In genomic region chr11:47466201-47466600, GRCh38 we compare ENCODE assay signal across 13 cellular contexts. TPM values are rescaled to one million over a fixed set of nuclear protein-coding genes. Genes with fewer than 3 reads are reported as not detected.
DNase-seq lines count a peak whose midpoint lies in the region; ATAC-seq, FAIRE-seq and TF ChIP-seq lines count a peak whose summit lies in the region.
"Had no signal": no experiment of that assay in that cellular context is flagged by ENCODE, and none has a peak within 500 bp of the region (broad histone marks: within the 10 kb centered on the region; RNA-seq: fewer than 3 reads in every experiment).

No MANE protein-coding gene starts in this region.

- H3K4me3 ChIP-seq in left ventricle myocardium inferior (peak overlapping the region; percentile 37), upper lobe of right lung (peak overlapping the region; percentile 4), small intestine (ENCODE audit: low read depth in 1 of 2, low read length in 2 of 2) (no peak overlapping the region)
- H3K4me3 ChIP-seq: colonic mucosa had no signal

- H3K9me3 ChIP-seq in left ventricle myocardium inferior (replicated peaks) (no peaks in the 10 kb centered on the region), upper lobe of right lung (no peaks in the 10 kb centered on the region), small intestine (ENCODE audit: control insufficient read depth, low read depth) (no peaks in the 10 kb centered on the region)
- H3K9me3 ChIP-seq: colonic mucosa had no signal

- H3K27me3 Mint-ChIP-seq in natural killer cell treated with Interleukin-12 subunit alpha and Interleukin-12 subunit beta and Interleukin-15 and Interleukin-18, amount 100 ng/mL, for 72 hours = no peaks in the 10 kb centered on the region
- H3K27me3 Mint-ChIP-seq: naive thymus-derived CD4-positive, alpha-beta T cell had no signal

- no peak for DNase-seq in left ventricle myocardium inferior
- no peak for DNase-seq in left cardiac atrium
- peak; percentile 67 for DNase-seq in dermis blood vessel endothelial cell
- no peak for DNase-seq in natural killer cell treated with Interleukin-12 subunit alpha and Interleukin-12 subunit beta and Interleukin-15 and Interleukin-18, amount 100 ng/mL, for 72 hours (ENCODE audit: low spot score)
- DNase-seq in upper lobe of right lung = no peak
- no peak for DNase-seq in small intestine
- no peak for DNase-seq in T1000 (lab: John Stamatoyannopoulos, UW)
- no peak for DNase-seq in SIG-M5 treated with dmso at 0.1 percent for 504 hours (lab: John Stamatoyannopoulos, UW; ENCODE audit: unreplicated experiment)
- DNase-seq: activated T-cell treated with anti-CD3 and anti-CD28 coated beads, Interleukin-2, amount 50 U/mL, for 1 hour; KG1; naive thymus-derived CD4-positive, alpha-beta T cell; stimulated activated naive CD4-positive, alpha-beta T cell had no signal

- peaks cover 12 to 25% of the 10 kb centered on the region in 2 donors for H3K4me1 Mint-ChIP-seq in natural killer cell treated with Interleukin-12 subunit alpha and Interleukin-12 subunit beta and Interleukin-15 and Interleukin-18, amount 100 ng/mL, for 72 hours (ENCODE audit: low read depth in 2 of 2)

- no peak for FAIRE-seq in small intestine (lab: Jason Lieb, UNC)

- peak overlapping the region; percentile 76 for H3K27ac ChIP-seq in left ventricle myocardium inferior (replicated peaks)
- H3K27ac ChIP-seq in upper lobe of right lung = peak overlapping the region; percentile 51
- no peak overlapping the region for H3K27ac ChIP-seq in small intestine (ENCODE audit: low read depth in 1 of 2, low read length in 1 of 2)
- H3K27ac ChIP-seq: colonic mucosa had no signal

- intact Hi-C loops in left ventricle myocardium inferior (cut with micrococcal nuclease) = loop anchor here (10.0 kb wide), 1 partner anchor 149 kb away; no protein-coding TSS in a partner anchor
- intact Hi-C loops in left cardiac atrium (cut with DNase I) = no loop called here
- intact Hi-C loops in upper lobe of right lung (cut with DNase I) = no loop called here

- H3K36me3 Mint-ChIP-seq in natural killer cell treated with Interleukin-12 subunit alpha and Interleukin-12 subunit beta and Interleukin-15 and Interleukin-18, amount 100 ng/mL, for 72 hours = peaks cover 10% of the 10 kb centered on the region

- H3K36me3 ChIP-seq in left ventricle myocardium inferior (peaks cover 21% of the 10 kb centered on the region), upper lobe of right lung (peaks cover 63% of the 10 kb centered on the region), small intestine (ENCODE audit: control insufficient read depth in 2 of 2, insufficient read depth in 2 of 2, low read length in 2 of 2) (peaks cover 7 to 8% of the 10 kb centered on the region in 2 donors)

- H3K9me3 Mint-ChIP-seq in natural killer cell treated with Interleukin-12 subunit alpha and Interleukin-12 subunit beta and Interleukin-15 and Interleukin-18, amount 100 ng/mL, for 72 hours = no peaks in the 10 kb centered on the region
- H3K9me3 Mint-ChIP-seq: naive thymus-derived CD4-positive, alpha-beta T cell had no signal

- WGBS in small intestine, 3 donors = 14 to 46% (median 34%) methylated on average over 5 of the region's 5 CpGs

- peak overlapping the region; percentile 43 to 46 for H3K27ac Mint-ChIP-seq in natural killer cell treated with Interleukin-12 subunit alpha and Interleukin-12 subunit beta and Interleukin-15 and Interleukin-18, amount 100 ng/mL, for 72 hours

- ATAC-seq in left cardiac atrium = no peak
- ATAC-seq in natural killer cell treated with Interleukin-12 subunit alpha and Interleukin-12 subunit beta and Interleukin-15 and Interleukin-18, amount 100 ng/mL, for 72 hours = no peak
- ATAC-seq in upper lobe of right lung = no peak
- ATAC-seq: naive thymus-derived CD4-positive, alpha-beta T cell had no signal

- H3K27me3 ChIP-seq in left ventricle myocardium inferior (ENCODE audit: low read depth) (no peaks in the 10 kb centered on the region), upper lobe of right lung (no peaks in the 10 kb centered on the region), small intestine (ENCODE audit: control insufficient read depth in 2 of 2, insufficient read depth in 2 of 2, low read length in 2 of 2) (no peaks in the 10 kb centered on the region)
- H3K27me3 ChIP-seq: colonic mucosa had no signal

- TF ChIP-seq CTCF in left ventricle myocardium inferior (IDR thresholded peaks at IDR 0.05; ENCODE audit: borderline replicate concordance) (no peak), upper lobe of right lung (IDR thresholded peaks at IDR 0.05) (no peak)

- H3K4me3 Mint-ChIP-seq in natural killer cell treated with Interleukin-12 subunit alpha and Interleukin-12 subunit beta and Interleukin-15 and Interleukin-18, amount 100 ng/mL, for 72 hours = no peak overlapping the region
- H3K4me3 Mint-ChIP-seq: naive thymus-derived CD4-positive, alpha-beta T cell had no signal

- H3K4me1 ChIP-seq in left ventricle myocardium inferior = peaks cover 54% of the 10 kb centered on the region
- peaks cover 14% of the 10 kb centered on the region for H3K4me1 ChIP-seq in upper lobe of right lung
- peaks cover 2 to 10% of the 10 kb centered on the region in 2 donors for H3K4me1 ChIP-seq in small intestine (ENCODE audit: control insufficient read depth in 2 of 2, insufficient read depth in 1 of 2, low read depth in 1 of 2, low read length in 1 of 2)

RNA-seq across cellular contexts. Expression of gene RAPSN, which starts 17.3 kb away (rescaled TPM):
- total RNA-seq in left ventricle myocardium inferior (2.2 TPM), left cardiac atrium (not detected), dermis blood vessel endothelial cell (0.17 and 0.19 TPM in 2 replicates), upper lobe of right lung (0.64 TPM)
- total RNA-seq in natural killer cell treated with Interleukin-12 subunit alpha and Interleukin-12 subunit beta and Interleukin-15 and Interleukin-18, amount 100 ng/mL, for 72 hours = 1 to 10 TPM; 1.8 to 4.0 TPM
- under 1 TPM; 0.36 to 0.89 (median 0.81) TPM for polyA plus RNA-seq in small intestine
- total RNA-seq: colonic mucosa had no signal
- polyA plus RNA-seq: naive thymus-derived CD4-positive, alpha-beta T cell had no signal

RNA-seq across cellular contexts. Expression of gene PSMC3, which starts 40.0 kb away (rescaled TPM):
- total RNA-seq in left ventricle myocardium inferior (146 TPM), left cardiac atrium (100 to 1,000 TPM; 133 to 154 TPM), dermis blood vessel endothelial cell (147 and 248 TPM in 2 replicates), upper lobe of right lung (79.4 TPM)
- 100 to 1,000 TPM; 175 to 216 TPM for total RNA-seq in natural killer cell treated with Interleukin-12 subunit alpha and Interleukin-12 subunit beta and Interleukin-15 and Interleukin-18, amount 100 ng/mL, for 72 hours
- polyA plus RNA-seq in small intestine = 100 to 1,000 TPM; 103 to 156 (median 104) TPM

RNA-seq across cellular contexts. Expression of gene SLC39A13, which starts 57.8 kb away (rescaled TPM):
- total RNA-seq in left ventricle myocardium inferior (36.5 TPM), left cardiac atrium (10 to 100 TPM; 35.5 to 53.4 TPM), dermis blood vessel endothelial cell (72.8 and 78.0 TPM in 2 replicates), upper lobe of right lung (62.0 TPM)
- 10 to 100 TPM; 20.9 to 31.3 TPM for total RNA-seq in natural killer cell treated with Interleukin-12 subunit alpha and Interleukin-12 subunit beta and Interleukin-15 and Interleukin-18, amount 100 ng/mL, for 72 hours
- 10 to 100 TPM in 1 of 3 donors, 1 to 10 TPM in 2; 7.8 to 30.9 (median 10.0) TPM for polyA plus RNA-seq in small intestine

Comparison
In these comparisons a context has a peak if more than half of its experiments do, and no peak if none do; other contexts are left out.
1. H3K27ac ChIP-seq: peak in left ventricle myocardium inferior (single experiment) and upper lobe of right lung (single experiment); none in small intestine (0 of 2).
2. H3K4me3 ChIP-seq: peak in left ventricle myocardium inferior (single experiment) and upper lobe of right lung (single experiment); none in small intestine (0 of 2).